1 cellular context compared by ENCODE assay signal in genomic region chr22:36613958-36614357, GRCh38.
TF ChIP-seq lines count a peak whose summit lies in the region.

No MANE protein-coding gene starts in this region.

TF ChIP-seq in WTC11, 78 proteins besides CTCF, POLR2A, EP300 and RAD21 (continued from another document):
- TF ChIP-seq ATF3 (CRISPR knock-in tag; conservative IDR thresholded peaks at IDR 0.05) (no peak), NFATC4 (CRISPR knock-in tag; IDR thresholded peaks at IDR 0.05) (no peak), NFYB (CRISPR knock-in tag; conservative IDR thresholded peaks at IDR 0.05; ENCODE audit: low read depth) (no peak)
